In the genomic region with DNA sequence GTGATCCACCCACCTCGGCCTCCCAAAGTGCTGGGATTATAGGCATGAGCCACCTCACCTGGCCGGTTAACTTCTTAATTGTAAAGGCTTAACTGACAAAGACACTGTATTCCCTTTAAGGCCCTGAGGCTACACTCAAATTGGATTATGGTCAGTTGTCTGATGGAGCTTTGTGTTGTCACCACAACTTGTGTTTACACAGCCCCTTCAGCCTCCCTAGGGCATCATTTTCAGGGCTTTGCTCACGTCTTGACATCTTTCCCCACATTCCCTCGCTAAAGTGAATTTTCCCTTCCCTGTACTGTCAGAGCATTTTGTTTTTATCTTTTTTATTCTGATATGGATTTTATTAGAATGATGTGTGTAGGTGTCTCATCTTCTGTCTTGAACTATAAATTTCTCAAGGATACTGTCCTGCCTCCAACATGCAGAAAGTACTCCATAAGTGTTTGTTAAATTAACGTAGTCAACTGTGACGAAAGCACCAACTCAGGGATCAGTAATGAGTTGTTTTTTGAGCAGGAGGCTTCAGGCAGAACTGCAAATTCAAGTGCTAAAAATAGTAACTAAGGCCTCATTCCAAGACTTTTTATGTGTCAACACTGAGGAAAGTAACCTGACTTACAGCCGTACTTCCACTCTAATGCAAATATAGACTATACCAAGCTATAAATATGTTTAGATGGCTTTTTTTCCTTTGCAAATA, we compare ENCODE assay signal across 11 cellular contexts.
A peak's percentile ranks its signal among the peaks of the same experiment; 100 is the strongest.
DNase-seq lines count a peak whose midpoint lies in the region; ATAC-seq and TF ChIP-seq lines count a peak whose summit lies in the region.
"Had no signal": no experiment of that assay in that cellular context is flagged by ENCODE, and none has a peak within 500 bp of the region (broad histone marks: within the 10 kb centered on the region; RNA-seq: fewer than 3 reads in every experiment).

No MANE protein-coding gene starts in this region.

- no peaks in the 10 kb centered on the region for H3K9me3 Mint-ChIP-seq in activated T-cell treated with anti-CD3 and anti-CD28 coated beads, Interleukin-2, amount 50 U/mL, for 4 hours

- peak; percentile 69 for DNase-seq in SK-MEL-5 (ENCODE audit: low read depth, low spot score)
- DNase-seq in foreskin fibroblast: peak; percentile 56 to 58
- peak; percentile 88 for DNase-seq in renal cortical epithelial cell (ENCODE audit: low read depth)
- DNase-seq in activated T-cell treated with anti-CD3 and anti-CD28 coated beads, Interleukin-2, amount 50 U/mL, for 48 hours: no peak
- DNase-seq in activated T-cell treated with anti-CD3 and anti-CD28 coated beads, Interleukin-2, amount 50 U/mL, for 4 hours: no peak
- DNase-seq in T-helper 17 cell: no peak
- DNase-seq in NCI-H1092 (lab: John Stamatoyannopoulos, UW): no peak
- DNase-seq: activated effector memory CD4-positive, alpha-beta T cell treated with Interleukin-2 at 50 U/mL for 16 hours; MM.1S had no signal

- no peak overlapping the region for H3K4me3 ChIP-seq in foreskin fibroblast (ENCODE audit: low read depth in 1 of 2, low read length in 2 of 2)

- TF ChIP-seq CTCF in C4-2B (conservative IDR thresholded peaks at IDR 0.05): no peak
- no peak for TF ChIP-seq CTCF in foreskin fibroblast (IDR thresholded peaks at IDR 0.05; ENCODE audit: low read depth, low read length)

- ATAC-seq in activated T-cell treated with anti-CD3 and anti-CD28 coated beads, Interleukin-2, amount 50 U/mL, for 4 hours: no peak
- no peak for ATAC-seq in T-helper 17 cell

- peak overlapping the region; percentile 81 for H3K27ac ChIP-seq in C4-2B
- H3K27ac ChIP-seq: neutrophil had no signal

- H3K36me3 Mint-ChIP-seq in activated T-cell treated with anti-CD3 and anti-CD28 coated beads, Interleukin-2, amount 50 U/mL, for 4 hours (ENCODE audit: insufficient read depth): peaks cover 6% of the 10 kb centered on the region
- no peaks in the 10 kb centered on the region for H3K36me3 Mint-ChIP-seq in T-helper 17 cell (ENCODE audit: low read depth)

- no peaks in the 10 kb centered on the region for H3K27me3 Mint-ChIP-seq in activated T-cell treated with anti-CD3 and anti-CD28 coated beads, Interleukin-2, amount 50 U/mL, for 4 hours (ENCODE audit: low read depth)
- no peaks in the 10 kb centered on the region for H3K27me3 Mint-ChIP-seq in T-helper 17 cell

- no peaks in the 10 kb centered on the region for H3K4me1 Mint-ChIP-seq in activated T-cell treated with anti-CD3 and anti-CD28 coated beads, Interleukin-2, amount 50 U/mL, for 4 hours (ENCODE audit: low read depth)
- no peaks in the 10 kb centered on the region for H3K4me1 Mint-ChIP-seq in T-helper 17 cell

- no peaks in the 10 kb centered on the region for H3K9me3 ChIP-seq in T-helper 17 cell (ENCODE audit: control insufficient read depth, low read length, poor library complexity, severe bottlenecking)
- H3K9me3 ChIP-seq: neutrophil had no signal

- no peak overlapping the region for H3K4me3 Mint-ChIP-seq in activated T-cell treated with anti-CD3 and anti-CD28 coated beads, Interleukin-2, amount 50 U/mL, for 4 hours
- no peak overlapping the region for H3K4me3 Mint-ChIP-seq in T-helper 17 cell

- H3K27ac Mint-ChIP-seq in T-helper 17 cell: no peak overlapping the region

- in situ Hi-C loops in SK-MEL-5 (cut with HindIII; ENCODE audit: low pct_unique_long_range_greater_than_20kb, low sequenced_read_pairs): no loop called here

Comparison
In these comparisons a context has a peak if more than half of its experiments do, and no peak if none do; other contexts are left out.
1. DNase-seq: peak in SK-MEL-5 (single experiment), foreskin fibroblast (2 of 2) and renal cortical epithelial cell (single experiment); none in activated T-cell treated with anti-CD3 and anti-CD28 coated beads, Interleukin-2, amount 50 U/mL, for 48 hours (0 of 2), activated T-cell treated with anti-CD3 and anti-CD28 coated beads, Interleukin-2, amount 50 U/mL, for 4 hours (single experiment), T-helper 17 cell (0 of 3) and NCI-H1092 (single experiment).